Comparison of ENCODE assay signal across 1 cellular context in the genomic region with DNA sequence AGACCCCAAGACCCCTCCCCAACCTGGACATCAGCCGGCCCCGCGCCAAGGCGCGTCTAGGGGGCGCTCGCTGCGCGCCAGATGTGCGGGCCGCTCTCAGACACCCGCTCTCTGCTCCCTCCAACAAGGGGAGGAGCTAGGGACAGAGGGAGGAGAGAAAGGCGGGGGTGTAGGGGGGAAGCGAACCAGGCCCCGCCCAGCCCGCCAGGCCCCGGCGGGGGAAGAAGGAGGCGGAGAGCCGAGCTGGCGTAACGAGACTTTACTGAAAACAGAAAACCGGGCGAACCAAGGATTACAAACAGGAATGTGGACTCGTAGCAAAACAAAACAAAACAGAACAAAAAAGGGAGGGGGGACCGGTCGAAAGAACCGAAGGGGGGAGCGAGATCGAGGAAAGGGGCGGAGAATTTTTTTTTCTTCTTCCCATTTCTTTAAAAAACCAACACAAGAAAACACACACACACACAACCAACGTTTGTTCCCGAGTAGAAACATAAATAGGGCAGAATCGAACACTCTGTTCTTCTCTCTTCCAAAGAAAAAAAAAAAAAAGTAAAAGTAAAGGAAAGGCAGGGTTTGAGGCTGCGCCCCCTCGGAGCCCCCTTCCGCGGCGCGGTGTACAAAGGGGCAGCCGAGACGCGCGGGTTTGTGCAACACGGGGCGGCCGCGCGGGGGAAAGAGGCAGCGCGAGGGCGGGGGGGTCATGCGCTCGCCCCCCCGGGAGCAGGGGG.
TF ChIP-seq lines count a peak whose summit lies in the region.

No MANE protein-coding gene starts in this region.

TF ChIP-seq in HepG2, 621 proteins besides CTCF, POLR2A, EP300 and RAD21 (continued from another document):
- TF ChIP-seq, protein P1, sequence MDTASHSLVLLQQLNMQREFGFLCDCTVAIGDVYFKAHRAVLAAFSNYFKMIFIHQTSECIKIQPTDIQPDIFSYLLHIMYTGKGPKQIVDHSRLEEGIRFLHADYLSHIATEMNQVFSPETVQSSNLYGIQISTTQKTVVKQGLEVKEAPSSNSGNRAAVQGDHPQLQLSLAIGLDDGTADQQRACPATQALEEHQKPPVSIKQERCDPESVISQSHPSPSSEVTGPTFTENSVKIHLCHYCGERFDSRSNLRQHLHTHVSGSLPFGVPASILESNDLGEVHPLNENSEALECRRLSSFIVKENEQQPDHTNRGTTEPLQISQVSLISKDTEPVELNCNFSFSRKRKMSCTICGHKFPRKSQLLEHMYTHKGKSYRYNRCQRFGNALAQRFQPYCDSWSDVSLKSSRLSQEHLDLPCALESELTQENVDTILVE (CRISPR knock-in tag; IDR thresholded peaks at IDR 0.05): 0 out of 2 replicates have a peak, but pooled peaks have one; percentile 31
- TF ChIP-seq ZSCAN20 (CRISPR knock-in tag; IDR thresholded peaks at IDR 0.05; ENCODE audit: borderline replicate concordance): peak; percentile 55; the same call in 1 of the 2 replicates
- TF ChIP-seq ZNF263 (CRISPR knock-in tag; IDR thresholded peaks at IDR 0.05): peak; percentile 22; the same call in 1 of the 2 replicates
